In genomic region chr6:157221049-157221816, GRCh38 we compare ENCODE assay signal across 8 cellular contexts.
DNase-seq lines count a peak whose midpoint lies in the region; ATAC-seq and TF ChIP-seq lines count a peak whose summit lies in the region.

No MANE protein-coding gene starts in this region.

- H3K9me3 Mint-ChIP-seq in CD14-positive monocyte, result peaks cover 0 to 2% (median 0%) of the 10 kb centered on the region in 7 donors

- H3K27me3 Mint-ChIP-seq in CD14-positive monocyte (ENCODE audit: low read depth in 3 of 3) (peaks cover 25 to 43% (median 32%) of the 10 kb centered on the region in 3 donors), T-helper 17 cell (peaks cover 4% of the 10 kb centered on the region)

- no peak for TF ChIP-seq EP300 in sigmoid colon (IDR thresholded peaks at IDR 0.05)

- H3K4me3 ChIP-seq in MM.1S (ENCODE audit: low read length) (peak overlapping the region; percentile 50), right atrium auricular region (peak overlapping the region; percentile 27 to 50), sigmoid colon (peak overlapping the region; percentile 17 to 49 (median 42))

- no peaks in the 10 kb centered on the region for H3K9me3 ChIP-seq in MM.1S (replicated peaks; ENCODE audit: insufficient read depth, low read length)
- H3K9me3 ChIP-seq in T-helper 17 cell (ENCODE audit: control insufficient read depth, low read length, poor library complexity, severe bottlenecking), result no peaks in the 10 kb centered on the region
- H3K9me3 ChIP-seq in right atrium auricular region, result no peaks in the 10 kb centered on the region
- H3K9me3 ChIP-seq in sigmoid colon, result no peaks in the 10 kb centered on the region

- H3K27me3 ChIP-seq in MM.1S (replicated peaks; ENCODE audit: insufficient read depth, low read length), result no peaks in the 10 kb centered on the region
- no peaks in the 10 kb centered on the region for H3K27me3 ChIP-seq in right atrium auricular region
- no peaks in the 10 kb centered on the region for H3K27me3 ChIP-seq in sigmoid colon

- H3K4me1 Mint-ChIP-seq in CD14-positive monocyte, result peaks cover 28% of the 10 kb centered on the region
- H3K4me1 Mint-ChIP-seq in T-helper 17 cell, result peaks cover 38% of the 10 kb centered on the region

- H3K4me1 ChIP-seq in MM.1S (ENCODE audit: low read length), result no peaks in the 10 kb centered on the region
- H3K4me1 ChIP-seq in right atrium auricular region, result peaks cover 0 to 17% of the 10 kb centered on the region in 2 donors
- peaks cover 0 to 18% (median 9%) of the 10 kb centered on the region in 4 donors for H3K4me1 ChIP-seq in sigmoid colon

- WGBS in sigmoid colon, 2 donors, result 22 to 25% methylated on average over 41 of the region's 41 CpGs

- intact Hi-C loops in CD14-positive monocyte (cut with micrococcal nuclease), result no loop called here
- intact Hi-C loops in sigmoid colon (cut with DNase I), result no loop called here

- peak overlapping the region; percentile 63 for H2AFZ ChIP-seq in MM.1S (ENCODE audit: low read length)

- H3K79me2 ChIP-seq in MM.1S (ENCODE audit: low read length), result no peaks in the 10 kb centered on the region

- H3F3A ChIP-seq in MM.1S (ENCODE audit: insufficient read depth, low read length), result no peaks in the 10 kb centered on the region

- no peak overlapping the region for H3K27ac ChIP-seq in MM.1S (ENCODE audit: low read length)
- no peak overlapping the region for H3K27ac ChIP-seq in right atrium auricular region
- peak overlapping the region in 1 of 4 donors; percentile 37 for H3K27ac ChIP-seq in sigmoid colon

- no peak for TF ChIP-seq POLR2A in sigmoid colon (IDR thresholded peaks at IDR 0.05)

- H3K9ac ChIP-seq in MM.1S (ENCODE audit: low read length), result peak overlapping the region; percentile 33; the same call in 1 of the 2 replicates

- H4K20me1 ChIP-seq in MM.1S (ENCODE audit: insufficient read depth, low read length), result no peaks in the 10 kb centered on the region

- DNase-seq in CD14-positive monocyte (ENCODE audit: low spot score) (peak; percentile 89), MM.1S (peak; percentile 47), T-helper 17 cell (peak; percentile 71 to 75 (median 73)), amniotic epithelial cell (ENCODE audit: low read depth) (peak; percentile 58), right atrium auricular region (ENCODE audit: low spot score) (peak; percentile 78), sigmoid colon (peak; percentile 89)

- peaks cover 0 to 8% of the 10 kb centered on the region in 2 donors for H3K36me3 Mint-ChIP-seq in CD14-positive monocyte
- H3K36me3 Mint-ChIP-seq in T-helper 17 cell (ENCODE audit: low read depth), result peaks cover 6% of the 10 kb centered on the region

- H3K9me2 ChIP-seq in MM.1S (replicated peaks; ENCODE audit: insufficient read depth, low read length), result no peaks in the 10 kb centered on the region

- H3K36me3 ChIP-seq in MM.1S (replicated peaks; ENCODE audit: insufficient read depth, low read length) (no peaks in the 10 kb centered on the region), right atrium auricular region (no peaks in the 10 kb centered on the region), sigmoid colon (no peaks in the 10 kb centered on the region)

- peak; percentile 46 for ATAC-seq in GM21515 (IDR thresholded peaks at IDR 0.05; ENCODE audit: unreplicated experiment)
- ATAC-seq in T-helper 17 cell, result peak; percentile 88
- no peak for ATAC-seq in HG03521 (IDR thresholded peaks at IDR 0.05; ENCODE audit: unreplicated experiment)

- peak overlapping the region; percentile 78 to 98 for H3K4me3 Mint-ChIP-seq in CD14-positive monocyte
- H3K4me3 Mint-ChIP-seq in T-helper 17 cell, result peak overlapping the region; percentile 85

- H3K4me2 ChIP-seq in MM.1S (ENCODE audit: low read depth, low read length), result peak overlapping the region; percentile 82

- H3K27ac Mint-ChIP-seq in CD14-positive monocyte, result peak overlapping the region in 6 of 7 donors; percentile 10 to 88 (median 78)
- H3K27ac Mint-ChIP-seq in T-helper 17 cell, result peak overlapping the region; percentile 94

- TF ChIP-seq CTCF in CD14-positive monocyte (IDR thresholded peaks at IDR 0.05) (no peak), MM.1S (IDR thresholded peaks at IDR 0.05; ENCODE audit: low read length) (no peak), right atrium auricular region (IDR thresholded peaks at IDR 0.05) (peak; percentile 14 to 64), sigmoid colon (IDR thresholded peaks at IDR 0.05) (peak in 1 of 4 experiments; percentile 9)

Comparison
In these comparisons a context has a peak if more than half of its experiments do, and no peak if none do; other contexts are left out.
1. CTCF ChIP-seq: peak in right atrium auricular region (2 of 2); none in CD14-positive monocyte (single experiment) and MM.1S (single experiment).
2. Peak in every context shown above with its lines, with median percentiles within 50 percentile points of each other: DNase-seq and H3K4me3 ChIP-seq.